Comparison of ENCODE assay signal across 12 cellular contexts in genomic region chr18:44537521-44537920, GRCh38.
DNase-seq lines count a peak whose midpoint lies in the region; ATAC-seq, FAIRE-seq and TF ChIP-seq lines count a peak whose summit lies in the region.
"Had no signal": no experiment of that assay in that cellular context is flagged by ENCODE, and none has a peak within 500 bp of the region (broad histone marks: within the 10 kb centered on the region; RNA-seq: fewer than 3 reads in every experiment).

No MANE protein-coding gene starts in this region.

- H3K4me3 ChIP-seq in MG63: no peak overlapping the region
- no peak overlapping the region for H3K4me3 ChIP-seq in cardiac fibroblast (replicated peaks in 1 of 2; ENCODE audit: low read depth in 2 of 2, low read length in 2 of 2)
- no peak overlapping the region for H3K4me3 ChIP-seq in lung

- no peaks in the 10 kb centered on the region for H3K36me3 ChIP-seq in MG63
- no peaks in the 10 kb centered on the region for H3K36me3 ChIP-seq in lung (ENCODE audit: control insufficient read depth in 2 of 2, insufficient read depth in 2 of 2, low read length in 2 of 2)

- no peaks in the 10 kb centered on the region for H3K27me3 ChIP-seq in MG63
- H3K27me3 ChIP-seq in lung (ENCODE audit: control insufficient read depth, insufficient read depth): no peaks in the 10 kb centered on the region

- DNase-seq in AG09319 (ENCODE audit: extremely low read depth, low read depth): peak; percentile 83
- DNase-seq in MG63: peak; percentile 88
- peak; percentile 67 to 79 for DNase-seq in cardiac fibroblast (ENCODE audit: low read depth in 2 of 2)
- no peak for DNase-seq in lung (ENCODE audit: low spot score)
- DNase-seq in NCI-H1417 treated with DMSO at 0.1 percent for 48 hours (lab: John Stamatoyannopoulos, UW): no peak
- DNase-seq in activated naive CD8-positive, alpha-beta T cell treated with anti-CD3 and anti-CD28 coated beads for 36 hours: no peak
- DNase-seq in D721Med (ENCODE audit: insufficient read length, low spot score): no peak
- no peak for DNase-seq in SHP77 (lab: John Stamatoyannopoulos, UW)
- DNase-seq: activated T-cell treated with anti-CD3 and anti-CD28 coated beads, Interleukin-2, amount 50 U/mL, for 24 hours; CD4-positive, alpha-beta memory T cell; NCI-H510A had no signal

- H3K9me3 Mint-ChIP-seq in activated naive CD8-positive, alpha-beta T cell treated with anti-CD3 and anti-CD28 coated beads for 36 hours: no peaks in the 10 kb centered on the region
- H3K9me3 Mint-ChIP-seq: activated T-cell treated with anti-CD3 and anti-CD28 coated beads, Interleukin-2, amount 50 U/mL, for 24 hours had no signal

- no peaks in the 10 kb centered on the region for H3K9me3 ChIP-seq in MG63
- H3K9me3 ChIP-seq in lung (ENCODE audit: control insufficient read depth in 2 of 2, insufficient read depth in 1 of 2, low read length in 1 of 2): no peaks in the 10 kb centered on the region

- H3K27me3 Mint-ChIP-seq in activated naive CD8-positive, alpha-beta T cell treated with anti-CD3 and anti-CD28 coated beads for 36 hours: no peaks in the 10 kb centered on the region
- H3K27me3 Mint-ChIP-seq: activated T-cell treated with anti-CD3 and anti-CD28 coated beads, Interleukin-2, amount 50 U/mL, for 24 hours; CD4-positive, alpha-beta memory T cell had no signal

- H3K27ac Mint-ChIP-seq in activated naive CD8-positive, alpha-beta T cell treated with anti-CD3 and anti-CD28 coated beads for 36 hours: no peak overlapping the region
- H3K27ac Mint-ChIP-seq: activated T-cell treated with anti-CD3 and anti-CD28 coated beads, Interleukin-2, amount 50 U/mL, for 24 hours; CD4-positive, alpha-beta memory T cell had no signal

- H3K36me3 Mint-ChIP-seq in activated naive CD8-positive, alpha-beta T cell treated with anti-CD3 and anti-CD28 coated beads for 36 hours: no peaks in the 10 kb centered on the region
- H3K36me3 Mint-ChIP-seq: CD4-positive, alpha-beta memory T cell had no signal

- peak; percentile 63 for ATAC-seq in lung (ENCODE audit: insufficient read depth, low FRiP score)

- FAIRE-seq in D721Med (lab: Jason Lieb, UNC): no peak

- TF ChIP-seq CTCF in AG09319 (IDR thresholded peaks at IDR 0.05; ENCODE audit: low read depth, low read length) (no peak), cardiac fibroblast (IDR thresholded peaks at IDR 0.05; ENCODE audit: low read depth, low read length) (no peak), lung (IDR thresholded peaks at IDR 0.05; ENCODE audit: control extremely low read depth, extremely low read depth) (no peak), D721Med (IDR thresholded peaks at IDR 0.05; ENCODE audit: insufficient read depth, missing control alignments) (no peak)

- H3K4me1 ChIP-seq in lung (ENCODE audit: control insufficient read depth in 2 of 2, insufficient read depth in 2 of 2, low read length in 2 of 2): peaks cover 0 to 2% of the 10 kb centered on the region in 2 donors
- H3K4me1 ChIP-seq: parathyroid adenoma had no signal

- H3K4me1 Mint-ChIP-seq in activated naive CD8-positive, alpha-beta T cell treated with anti-CD3 and anti-CD28 coated beads for 36 hours: no peaks in the 10 kb centered on the region
- H3K4me1 Mint-ChIP-seq: CD4-positive, alpha-beta memory T cell had no signal

- no peak overlapping the region for H3K27ac ChIP-seq in lung (ENCODE audit: low read depth in 1 of 2, low read length in 1 of 2)
- H3K27ac ChIP-seq: parathyroid adenoma had no signal

- no peak overlapping the region for H3K4me3 Mint-ChIP-seq in activated naive CD8-positive, alpha-beta T cell treated with anti-CD3 and anti-CD28 coated beads for 36 hours
- H3K4me3 Mint-ChIP-seq: activated T-cell treated with anti-CD3 and anti-CD28 coated beads, Interleukin-2, amount 50 U/mL, for 24 hours; CD4-positive, alpha-beta memory T cell had no signal

- WGBS in lung, 2 donors: 68 to 89% methylated on average over 2 of the region's 2 CpGs

Comparison
In these comparisons a context has a peak if more than half of its experiments do, and no peak if none do; other contexts are left out.
1. DNase-seq: peak in AG09319 (single experiment), MG63 (single experiment) and cardiac fibroblast (2 of 2); none in lung (single experiment), NCI-H1417 treated with DMSO at 0.1 percent for 48 hours (single experiment), activated naive CD8-positive, alpha-beta T cell treated with anti-CD3 and anti-CD28 coated beads for 36 hours (single experiment), D721Med (single experiment) and SHP77 (0 of 2).